ENCODE assay signal across 8 cellular contexts in genomic region chr13:21603531-21604448, GRCh38. TPM values are rescaled to one million over a fixed set of nuclear protein-coding genes. Genes with fewer than 3 reads are reported as not detected.
A peak's percentile ranks its signal among the peaks of the same experiment; 100 is the strongest.
DNase-seq lines count a peak whose midpoint lies in the region; ATAC-seq and TF ChIP-seq lines count a peak whose summit lies in the region.

A gene with protein sequence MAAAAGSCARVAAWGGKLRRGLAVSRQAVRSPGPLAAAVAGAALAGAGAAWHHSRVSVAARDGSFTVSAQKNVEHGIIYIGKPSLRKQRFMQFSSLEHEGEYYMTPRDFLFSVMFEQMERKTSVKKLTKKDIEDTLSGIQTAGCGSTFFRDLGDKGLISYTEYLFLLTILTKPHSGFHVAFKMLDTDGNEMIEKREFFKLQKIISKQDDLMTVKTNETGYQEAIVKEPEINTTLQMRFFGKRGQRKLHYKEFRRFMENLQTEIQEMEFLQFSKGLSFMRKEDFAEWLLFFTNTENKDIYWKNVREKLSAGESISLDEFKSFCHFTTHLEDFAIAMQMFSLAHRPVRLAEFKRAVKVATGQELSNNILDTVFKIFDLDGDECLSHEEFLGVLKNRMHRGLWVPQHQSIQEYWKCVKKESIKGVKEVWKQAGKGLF (minus strand): TSS chr13:21604170. CDS start chr13:21604148, 22 bp downstream.

- peak; percentile 31 for DNase-seq in NCI-H187 treated with DMSO at 0.1 percent for 48 hours (lab: John Stamatoyannopoulos, UW)
- DNase-seq in ascending aorta (ENCODE audit: low spot score in 2 of 2) = peak; percentile 71 to 95
- DNase-seq in right cardiac atrium = peak; percentile 95 to 98 (median 98)
- DNase-seq in pulmonary artery endothelial cell (ENCODE audit: low read depth, low spot score) = peak; percentile 71
- DNase-seq in uterus = peak; percentile 91 to 93

- peak; percentile 77 to 95 for TF ChIP-seq POLR2A in uterus (IDR thresholded peaks at IDR 0.05)

- H3K27me3 ChIP-seq in ascending aorta (no peaks in the 10 kb centered on the region), right cardiac atrium (ENCODE audit: control insufficient read depth, insufficient read depth) (no peaks in the 10 kb centered on the region), uterus (no peaks in the 10 kb centered on the region)

- no peaks in the 10 kb centered on the region for H3K9me3 ChIP-seq in ascending aorta
- no peaks in the 10 kb centered on the region for H3K9me3 ChIP-seq in right cardiac atrium (ENCODE audit: control insufficient read depth, low read length)
- H3K9me3 ChIP-seq in uterus = no peaks in the 10 kb centered on the region

- ATAC-seq in GM18498 (IDR thresholded peaks at IDR 0.05; ENCODE audit: unreplicated experiment) (peak; percentile 97), HG02885 (IDR thresholded peaks at IDR 0.05; ENCODE audit: poor library complexity, unreplicated experiment) (peak; percentile 95), right cardiac atrium (peak; percentile 99 to 100)

- H3K4me3 ChIP-seq in ascending aorta (peak within 1 kb of the TSS; percentile 73 to 74), right cardiac atrium (ENCODE audit: low read length) (peak within 1 kb of the TSS; percentile 82), uterus (peak within 1 kb of the TSS; percentile 79 to 84)

- H3K36me3 ChIP-seq in ascending aorta (no peaks in the 10 kb centered on the region), uterus (no peaks in the 10 kb centered on the region)

- WGBS in right cardiac atrium = under 1% methylated on average over 77 of the region's 77 CpGs

- intact Hi-C loops in T-helper 2 cell treated with Interferon-gamma antibody and Interleukin-4, amounts not matched to agents 100 ng/mL and 5 ng/mL, for 36 hours (cut with micrococcal nuclease) = loop anchor here (1.0 to 5.0 kb wide), 10 partner anchors 68 to 1774 kb away; partner anchors contain the start of genes FGF9, MRPL57, SKA3 and XPO4
- intact Hi-C loops in ascending aorta (cut with DNase I) = loop anchor here (5.0 to 10.0 kb wide), 6 partner anchors 69 to 1719 kb away; partner anchors contain the start of genes FGF9, MRPL57, SKA3 and ZDHHC20
- intact Hi-C loops in right cardiac atrium (cut with DNase I) = no loop called here
- intact Hi-C loops in uterus (cut with DNase I; ENCODE audit: low total_unique reads) = no loop called here

- TF ChIP-seq CTCF in ascending aorta (IDR thresholded peaks at IDR 0.05) = peak in 1 of 3 experiments; percentile 37
- peak in 3 of 4 experiments; percentile 23 to 48 (median 34) for TF ChIP-seq CTCF in uterus (IDR thresholded peaks at IDR 0.05)

- H3K4me1 ChIP-seq in ascending aorta (peaks cover 0 to 5% of the 10 kb centered on the region in 2 donors), right cardiac atrium (ENCODE audit: control insufficient read depth, insufficient read depth, low read length) (no peaks in the 10 kb centered on the region), uterus (no peaks in the 10 kb centered on the region)

- H3K27ac ChIP-seq in ascending aorta (peak within 1 kb of the TSS; percentile 79 to 94), right cardiac atrium (ENCODE audit: low read length) (peak within 1 kb of the TSS; percentile 99), uterus (peak within 1 kb of the TSS; percentile 93 to 95)

RNA-seq across cellular contexts. Expression of the gene that starts here (rescaled TPM):
- 35.3 and 37.0 TPM in 2 replicates for total RNA-seq in T-helper 2 cell treated with Interferon-gamma antibody and Interleukin-4, amounts not matched to agents 100 ng/mL and 5 ng/mL, for 36 hours
- 41.5 TPM for total RNA-seq in ascending aorta
- 10 to 100 TPM; 50.9 to 56.0 (median 52.8) TPM for total RNA-seq in right cardiac atrium
- polyA plus RNA-seq in right cardiac atrium = 70.6 TPM
- total RNA-seq in pulmonary artery endothelial cell = 42.1 and 50.3 TPM in 2 replicates
- 100 to 1,000 TPM in 1 of 4 donors, 10 to 100 TPM in 3; 19.4 to 141 (median 36.8) TPM for total RNA-seq in uterus

Comparison
In these comparisons a context has a peak if more than half of its experiments do, and no peak if none do; other contexts are left out.
1. Peak in every context shown above with its lines: DNase-seq, ATAC-seq, H3K4me3 ChIP-seq and H3K27ac ChIP-seq.
2. DNase-seq: peak in every context shown above with its lines; median percentile 98 in right cardiac atrium; 92 in uterus; 83 in ascending aorta; 71 in pulmonary artery endothelial cell; 31 in NCI-H187 treated with DMSO at 0.1 percent for 48 hours.
3. intact Hi-C loops: an anchor here in T-helper 2 cell treated with Interferon-gamma antibody and Interleukin-4, amounts not matched to agents 100 ng/mL and 5 ng/mL, for 36 hours (1.0 to 5.0 kb wide) and ascending aorta (5.0 to 10.0 kb wide); none called in right cardiac atrium and uterus.